In genomic region chr5:34666392-34667080, GRCh38 we compare ENCODE assay signal across 18 cellular contexts. TPM values are rescaled to one million over a fixed set of nuclear protein-coding genes. Genes with fewer than 3 reads are reported as not detected.
DNase-seq lines count a peak whose midpoint lies in the region; ATAC-seq, FAIRE-seq and TF ChIP-seq lines count a peak whose summit lies in the region.
"Had no signal": no experiment of that assay in that cellular context is flagged by ENCODE, and none has a peak within 500 bp of the region (broad histone marks: within the 10 kb centered on the region; RNA-seq: fewer than 3 reads in every experiment).

No MANE protein-coding gene starts in this region.

- H3K9me3 Mint-ChIP-seq in mesothelial cell of epicardium = no peaks in the 10 kb centered on the region
- H3K9me3 Mint-ChIP-seq in natural killer cell treated with Interleukin-12 subunit alpha and Interleukin-12 subunit beta and Interleukin-15 and Interleukin-18, amount 100 ng/mL, for 72 hours = no peaks in the 10 kb centered on the region
- H3K9me3 Mint-ChIP-seq in nephron progenitor cell = peaks cover 5% of the 10 kb centered on the region

- peak overlapping the region in 1 of 2 experiments; percentile 33; a peak in 1 of 6 replicates for H3K27ac ChIP-seq in A549
- H3K27ac ChIP-seq in foreskin keratinocyte = no peak overlapping the region
- H3K27ac ChIP-seq: BLaER1 treated with 17β-estradiol and CSF1 and Interleukin-3, amounts not matched to agents 10 nM and 100 nM had no signal

- DNase-seq in A549 (ENCODE audit: low read depth in 1 of 2, low spot score in 1 of 2) = no peak
- DNase-seq in NCI-H82 (lab: John Stamatoyannopoulos, UW) = peak; percentile 87
- DNase-seq in choroid plexus epithelial cell (ENCODE audit: low read depth) = peak; percentile 29
- DNase-seq in mesothelial cell of epicardium (ENCODE audit: low spot score in 2 of 2, unreplicated experiment in 2 of 2) = no peak
- DNase-seq in kidney tubule cell (ENCODE audit: low spot score) = no peak
- no peak for DNase-seq in foreskin keratinocyte
- DNase-seq in natural killer cell treated with Interleukin-12 subunit alpha and Interleukin-12 subunit beta and Interleukin-15 and Interleukin-18, amount 100 ng/mL, for 72 hours (ENCODE audit: low spot score) = no peak
- DNase-seq in nephron progenitor cell = no peak
- DNase-seq: DMS79 treated with DMSO at 0.1 percent for 48 hours, NCI-H1105, NCI-H1694 treated with DMSO at 0.1 percent for 48 hours, NCI-H446 treated with DMSO at 0.1 percent for 48 hours, NCI-H774 had no signal

- no peak for TF ChIP-seq RAD21 in A549 (conservative IDR thresholded peaks at IDR 0.05 in 1 of 2, IDR thresholded peaks at IDR 0.05 in 1 of 2)

- H3K4me3 ChIP-seq in A549 (no peak overlapping the region), choroid plexus epithelial cell (ENCODE audit: low read depth, low read length) (no peak overlapping the region)
- H3K4me3 ChIP-seq: BLaER1 treated with 17β-estradiol and CSF1 and Interleukin-3, amounts not matched to agents 10 nM and 100 nM had no signal

- FAIRE-seq in A549 (lab: Jason Lieb, UNC) = no peak
- FAIRE-seq: G401.6, GM18507, H54 had no signal

- H3K4me2 ChIP-seq in A549 = no peak overlapping the region
- H3K4me2 ChIP-seq: BLaER1 treated with 17β-estradiol and CSF1 and Interleukin-3, amounts not matched to agents 10 nM and 100 nM had no signal

- ATAC-seq in A549 = no peak; a peak in 1 of 6 replicates
- ATAC-seq in foreskin keratinocyte = no peak
- no peak for ATAC-seq in natural killer cell treated with Interleukin-12 subunit alpha and Interleukin-12 subunit beta and Interleukin-15 and Interleukin-18, amount 100 ng/mL, for 72 hours

- TF ChIP-seq POLR2A in A549 (IDR thresholded peaks at IDR 0.05; ENCODE audit: low read length) = no peak

- H3K9me3 ChIP-seq in A549 = no peaks in the 10 kb centered on the region

- POLR2A ChIA-PET in A549 (lab: Yijun Ruan, JAX) = interaction anchor here (0.7 to 1.3 kb wide), 2 partner anchors 10 to 81 kb away, joined by 3 read pairs; partner anchors contain the start of gene RAI14

- no peaks in the 10 kb centered on the region for H3K27me3 Mint-ChIP-seq in mesothelial cell of epicardium (ENCODE audit: low read depth)
- H3K27me3 Mint-ChIP-seq in natural killer cell treated with Interleukin-12 subunit alpha and Interleukin-12 subunit beta and Interleukin-15 and Interleukin-18, amount 100 ng/mL, for 72 hours = peaks cover 0 to 6% of the 10 kb centered on the region in 2 donors
- H3K27me3 Mint-ChIP-seq in nephron progenitor cell (ENCODE audit: low read depth, poor library complexity) = no peaks in the 10 kb centered on the region

- H3K4me1 ChIP-seq in A549 (peaks cover 28% of the 10 kb centered on the region), foreskin keratinocyte (no peaks in the 10 kb centered on the region)

- H3K27ac Mint-ChIP-seq in mesothelial cell of epicardium (peak overlapping the region; percentile 74), nephron progenitor cell (no peak overlapping the region)
- H3K27ac Mint-ChIP-seq in natural killer cell treated with Interleukin-12 subunit alpha and Interleukin-12 subunit beta and Interleukin-15 and Interleukin-18, amount 100 ng/mL, for 72 hours = no peak overlapping the region
- H3K27ac Mint-ChIP-seq: IgD-negative memory B cell had no signal

- no peak for TF ChIP-seq CTCF in A549 (IDR thresholded peaks at IDR 0.05)
- no peak for TF ChIP-seq CTCF in choroid plexus epithelial cell (conservative IDR thresholded peaks at IDR 0.05; ENCODE audit: low read depth, low read length)
- TF ChIP-seq CTCF in mesothelial cell of epicardium (IDR thresholded peaks at IDR 0.05; ENCODE audit: unreplicated experiment) = no peak
- TF ChIP-seq CTCF in foreskin keratinocyte (conservative IDR thresholded peaks at IDR 0.05) = no peak
- TF ChIP-seq CTCF in nephron progenitor cell (IDR thresholded peaks at IDR 0.05) = no peak

- H3K27me3 ChIP-seq in foreskin keratinocyte = no peaks in the 10 kb centered on the region
- H3K27me3 ChIP-seq: BLaER1 treated with 17β-estradiol and CSF1 and Interleukin-3, amounts not matched to agents 10 nM and 100 nM had no signal

- no peak overlapping the region for H3K4me3 Mint-ChIP-seq in mesothelial cell of epicardium
- H3K4me3 Mint-ChIP-seq in natural killer cell treated with Interleukin-12 subunit alpha and Interleukin-12 subunit beta and Interleukin-15 and Interleukin-18, amount 100 ng/mL, for 72 hours = no peak overlapping the region
- no peak overlapping the region for H3K4me3 Mint-ChIP-seq in nephron progenitor cell
- H3K4me3 Mint-ChIP-seq: IgD-negative memory B cell had no signal

- CTCF ChIA-PET in A549 (lab: Yijun Ruan, JAX) = no interaction called here

- no peak for TF ChIP-seq EP300 in A549 (IDR thresholded peaks at IDR 0.05)

- WGBS in A549 (ENCODE audit: missing lambda C conversion rate) = 87% methylated on average over 8 of the region's 8 CpGs

- H3K4me1 Mint-ChIP-seq in mesothelial cell of epicardium (peaks cover 39% of the 10 kb centered on the region), nephron progenitor cell (no peaks in the 10 kb centered on the region)
- no peaks in the 10 kb centered on the region for H3K4me1 Mint-ChIP-seq in natural killer cell treated with Interleukin-12 subunit alpha and Interleukin-12 subunit beta and Interleukin-15 and Interleukin-18, amount 100 ng/mL, for 72 hours (ENCODE audit: low read depth in 2 of 2)
- H3K4me1 Mint-ChIP-seq: IgD-negative memory B cell had no signal

- H3K36me3 Mint-ChIP-seq in mesothelial cell of epicardium (peaks cover 14% of the 10 kb centered on the region), nephron progenitor cell (ENCODE audit: low read depth) (peaks cover 27% of the 10 kb centered on the region)
- H3K36me3 Mint-ChIP-seq in natural killer cell treated with Interleukin-12 subunit alpha and Interleukin-12 subunit beta and Interleukin-15 and Interleukin-18, amount 100 ng/mL, for 72 hours = no peaks in the 10 kb centered on the region

TF ChIP-seq in A549, 52 proteins besides CTCF, POLR2A, EP300 and RAD21:
- TF ChIP-seq MAFK (IDR thresholded peaks at IDR 0.05; ENCODE audit: partially characterized antibody) = peak; percentile 7
- TF ChIP-seq MYC (IDR thresholded peaks at IDR 0.05; ENCODE audit: borderline replicate concordance, low read length) = no peak

RNA-seq across cellular contexts. Expression of gene RAI14, which starts 10.4 kb away (rescaled TPM):
- polyA plus RNA-seq in A549 (2011; rRNA removed) = 97.7 and 113 TPM in 2 replicates
- polyA plus RNA-seq in A549 (2012; cell fraction: cytosol; rRNA removed) = 65.8 and 66.3 TPM in 2 replicates
- 39.6 and 43.3 TPM in 2 replicates for polyA plus RNA-seq in A549 (2012; cell fraction: nucleus; rRNA removed)
- polyA plus RNA-seq in A549 (2017; fragmentation: RNase III; extraction: RNeasy Plus Mini Kit Qiagen cat#74134 plus additional on column Dnase treatment) = 71.9 to 76.7 TPM (median 75.3 TPM) in 3 replicates
- 168 and 240 TPM in 2 replicates for polyA minus RNA-seq in A549 (2011; rRNA and poly(A)+ RNA removed)
- 117 to 134 TPM (median 120 TPM) in 3 replicates for total RNA-seq in mesothelial cell of epicardium
- total RNA-seq in foreskin keratinocyte = 37.8 and 38.1 TPM in 2 replicates
- polyA plus RNA-seq in foreskin keratinocyte = 9.0 and 10.9 TPM in 2 replicates
- 1 to 10 TPM in 1 of 2 donors, under 1 TPM in 1; 0.93 to 1.1 TPM for total RNA-seq in natural killer cell treated with Interleukin-12 subunit alpha and Interleukin-12 subunit beta and Interleukin-15 and Interleukin-18, amount 100 ng/mL, for 72 hours

Comparison
In these comparisons a context has a peak if more than half of its experiments do, and no peak if none do; other contexts are left out.
1. DNase-seq: peak in NCI-H82 (single experiment) and choroid plexus epithelial cell (single experiment); none in A549 (0 of 2), mesothelial cell of epicardium (0 of 2), kidney tubule cell (single experiment), foreskin keratinocyte (0 of 2), natural killer cell treated with Interleukin-12 subunit alpha and Interleukin-12 subunit beta and Interleukin-15 and Interleukin-18, amount 100 ng/mL, for 72 hours (single experiment) and nephron progenitor cell (single experiment).
2. RNA of gene RAI14, which starts 10.4 kb away (total RNA-seq): 117 to 134 TPM in mesothelial cell of epicardium and 37.8 to 38.1 TPM in foreskin keratinocyte; 0.93 to 1.1 TPM in natural killer cell treated with Interleukin-12 subunit alpha and Interleukin-12 subunit beta and Interleukin-15 and Interleukin-18, amount 100 ng/mL, for 72 hours; every median in the first group is over 10 times any median in the second.